ENCODE assay signal across 27 cellular contexts in genomic region chr2:91839904-91840868, GRCh38.
DNase-seq lines count a peak whose midpoint lies in the region; ATAC-seq, FAIRE-seq and TF ChIP-seq lines count a peak whose summit lies in the region.
"Had no signal": no experiment of that assay in that cellular context is flagged by ENCODE, and none has a peak within 500 bp of the region (broad histone marks: within the 10 kb centered on the region; RNA-seq: fewer than 3 reads in every experiment).

No MANE protein-coding gene starts in this region.

- ATAC-seq in gastrocnemius medialis (no peak), GM18867 (IDR thresholded peaks at IDR 0.05; ENCODE audit: unreplicated experiment) (no peak)
- ATAC-seq: activated CD4-positive, CD25-positive, alpha-beta regulatory T cell treated with anti-CD3 and anti-CD28 coated beads, Interleukin-2, amount 50 U/mL, for 24 hours; activated CD8-positive, alpha-beta T cell treated with anti-CD3 and anti-CD28 coated beads, Interleukin-2, amount 10 ng/mL, durations not matched to agents 7 days and 5 days; activated naive CD8-positive, alpha-beta T cell treated with anti-CD3 and anti-CD28 coated beads, Interleukin-2, amount 50 U/mL, for 24 hours; mucosa of descending colon had no signal

- intact Hi-C loops in kidney (cut with DNase I) (no loop called here), gastrocnemius medialis (cut with DNase I; ENCODE audit: low total_unique reads) (no loop called here)

- TF ChIP-seq CTCF in AG09309 (IDR thresholded peaks at IDR 0.05; ENCODE audit: control insufficient read depth, insufficient read depth, low read depth, low read length, missing control alignments) (no peak), LNCaP clone FGC (IDR thresholded peaks at IDR 0.05; ENCODE audit: control insufficient read depth, extremely low read depth, insufficient read depth) (no peak), kidney (IDR thresholded peaks at IDR 0.05; ENCODE audit: borderline replicate concordance, extremely low read depth, insufficient read depth) (no peak), gastrocnemius medialis (IDR thresholded peaks at IDR 0.05 in 4 of 5, conservative IDR thresholded peaks at IDR 0.05 in 1 of 5) (no peak)

- DNase-seq in AG09309 (ENCODE audit: low read depth): no peak
- DNase-seq in LNCaP clone FGC (ENCODE audit: low read depth): no peak
- peak; percentile 59 for DNase-seq in kidney
- DNase-seq in gastrocnemius medialis: no peak
- no peak for DNase-seq in ureter (ENCODE audit: low spot score)
- no peak for DNase-seq in NCI-H128 (lab: John Stamatoyannopoulos, UW; ENCODE audit: unreplicated experiment)
- DNase-seq: activated CD8-positive, alpha-beta T cell treated with anti-CD3 and anti-CD28 coated beads, Interleukin-2, amount 10 ng/mL, durations not matched to agents 7 days and 5 days; activated effector memory CD4-positive, alpha-beta T cell treated with anti-CD3 and anti-CD28 coated beads, Interleukin-2, amount 50 U/mL, for 16 hours; activated naive CD8-positive, alpha-beta T cell treated with anti-CD3 and anti-CD28 coated beads, Interleukin-2, amount 50 U/mL, for 24 hours; activated T-cell treated with anti-CD3 and anti-CD28 coated beads for 4 hours; CD4-positive, alpha-beta T cell; effector memory CD4-positive, alpha-beta T cell; esophagus squamous epithelium; NCI-H1436; NCI-H510A; nephron progenitor cell; NK-92 treated with Interleukin-12 subunit alpha and Interleukin-12 subunit beta, amount 100 ng/mL, for 24 hours; small intestine; stimulated activated CD4-positive, alpha-beta T cell treated with anti-CD3 and anti-CD28 coated beads, Interleukin-1b, Interleukin-23, amount 100 ng/mL, for 48 hours; substantia nigra had no signal

- peaks cover 14 to 24% (median 21%) of the 10 kb centered on the region in 3 donors for H3K27me3 ChIP-seq in gastrocnemius medialis

- in situ Hi-C loops in gastrocnemius medialis (cut with MboI; ENCODE audit: low sequenced_read_pairs in 4 of 4): no loop called here

- H3K27ac ChIP-seq in kidney (ENCODE audit: low read depth in 2 of 2, low read length in 2 of 2) (no peak overlapping the region), gastrocnemius medialis (no peak overlapping the region)
- H3K27ac ChIP-seq: esophagus squamous epithelium had no signal

- H3K4me1 ChIP-seq in kidney (ENCODE audit: control insufficient read depth in 1 of 2, insufficient read depth in 1 of 2, low read depth in 1 of 2, low read length in 2 of 2) (no peaks in the 10 kb centered on the region), gastrocnemius medialis (no peaks in the 10 kb centered on the region)

- H3K36me3 ChIP-seq in kidney (ENCODE audit: control insufficient read depth in 1 of 2, insufficient read depth in 2 of 2, low read length in 2 of 2): no peaks in the 10 kb centered on the region
- no peaks in the 10 kb centered on the region for H3K36me3 ChIP-seq in gastrocnemius medialis
- H3K36me3 ChIP-seq: esophagus squamous epithelium had no signal

- FAIRE-seq in kidney (lab: Jason Lieb, UNC): no peak
- FAIRE-seq: colon, frontal cortex, islet of Langerhans, small intestine, TTC549 had no signal

- H3K4me3 ChIP-seq in AG09309 (ENCODE audit: control insufficient read depth, low read depth, low read length) (peak overlapping the region; percentile 12), LNCaP clone FGC (ENCODE audit: low read depth, low read length) (peak overlapping the region; percentile 44), kidney (ENCODE audit: low read length in 2 of 2) (no peak overlapping the region), gastrocnemius medialis (peak overlapping the region in 3 of 4 donors; percentile 42 to 51 (median 50))
- H3K4me3 ChIP-seq: mucosa of descending colon had no signal

- H3K9me3 ChIP-seq in kidney (ENCODE audit: control insufficient read depth in 1 of 2, low read length in 2 of 2) (no peaks in the 10 kb centered on the region), gastrocnemius medialis (no peaks in the 10 kb centered on the region)
- H3K9me3 ChIP-seq: esophagus squamous epithelium, mucosa of descending colon had no signal

- no peak for TF ChIP-seq POLR2A in gastrocnemius medialis (IDR thresholded peaks at IDR 0.05)

- no peak overlapping the region for H3K9ac ChIP-seq in kidney (ENCODE audit: low read length in 2 of 2)

Comparison
In these comparisons a context has a peak if more than half of its experiments do, and no peak if none do; other contexts are left out.
1. H3K4me3 ChIP-seq: peak in AG09309 (single experiment), LNCaP clone FGC (single experiment) and gastrocnemius medialis (3 of 4); none in kidney (0 of 2).